In the genomic region with DNA sequence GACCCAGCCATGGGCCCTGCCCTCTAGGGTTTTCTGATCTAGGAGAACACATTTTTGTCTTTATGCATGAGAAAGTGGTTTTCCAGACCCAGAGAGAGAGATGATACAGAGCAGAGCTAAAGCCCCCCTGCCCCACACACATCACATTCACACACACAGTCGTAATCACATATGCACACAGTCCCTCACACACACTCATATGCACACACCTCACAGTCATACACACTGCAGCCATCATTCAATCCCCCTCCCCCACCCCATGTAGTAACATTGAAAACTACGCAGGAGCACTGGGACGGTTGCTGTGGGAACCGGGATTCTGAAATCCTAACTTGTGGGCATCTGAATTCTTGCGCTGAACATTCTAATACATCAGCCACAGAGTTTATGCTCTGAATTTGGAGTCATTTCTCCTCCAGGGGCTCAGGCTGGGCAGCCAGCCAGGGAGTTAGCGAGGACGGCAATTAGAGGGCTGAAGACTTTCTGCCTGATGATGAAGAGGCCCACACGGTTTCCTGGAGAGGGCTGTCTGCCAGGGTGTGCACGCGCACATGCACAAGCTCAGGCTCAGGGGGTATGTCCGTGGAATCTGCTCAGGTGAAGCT, we compare ENCODE assay signal across 11 cellular contexts. TPM values are rescaled to one million over a fixed set of nuclear protein-coding genes. Genes with fewer than 3 reads are reported as not detected.
DNase-seq lines count a peak whose midpoint lies in the region; ATAC-seq and TF ChIP-seq lines count a peak whose summit lies in the region.
"Had no signal": no experiment of that assay in that cellular context is flagged by ENCODE, and none has a peak within 500 bp of the region (broad histone marks: within the 10 kb centered on the region; RNA-seq: fewer than 3 reads in every experiment).

No MANE protein-coding gene starts in this region.

- CTCF ChIA-PET in activated naive CD4-positive, alpha-beta T cell treated with anti-CD3 and anti-CD28 coated beads, Interleukin-2, amount 10 ng/mL, durations not matched to agents 7 days and 5 days (lab: Charles Lee): interaction anchor here (0.8 to 1.6 kb wide), 4 partner anchors 10 to 116 kb away, joined by 3 to 6 read pairs (median 3); no protein-coding TSS in a partner anchor

- peaks cover 83% of the 10 kb centered on the region for H3K4me1 Mint-ChIP-seq in activated naive CD4-positive, alpha-beta T cell treated with anti-CD3 and anti-CD28 coated beads, Interleukin-2, amount 10 ng/mL, durations not matched to agents 7 days and 5 days
- H3K4me1 Mint-ChIP-seq in stimulated activated naive CD8-positive, alpha-beta T cell treated with anti-CD3 and anti-CD28 coated beads, Interleukin-15, Interleukin-2, amounts not matched to agents 100 ng/mL and 50 ng/mL, for 24 hours (ENCODE audit: low read depth): peaks cover 72% of the 10 kb centered on the region

- H3K27me3 ChIP-seq in psoas muscle (ENCODE audit: insufficient read depth in 3 of 3, low read length in 2 of 3): peaks cover 0 to 34% (median 19%) of the 10 kb centered on the region in 3 donors
- no peaks in the 10 kb centered on the region for H3K27me3 ChIP-seq in right atrium auricular region
- H3K27me3 ChIP-seq: BE2C had no signal

- H3K36me3 Mint-ChIP-seq in activated naive CD4-positive, alpha-beta T cell treated with anti-CD3 and anti-CD28 coated beads, Interleukin-2, amount 10 ng/mL, durations not matched to agents 7 days and 5 days: peaks cover 72% of the 10 kb centered on the region
- peaks cover 70% of the 10 kb centered on the region for H3K36me3 Mint-ChIP-seq in stimulated activated naive CD8-positive, alpha-beta T cell treated with anti-CD3 and anti-CD28 coated beads, Interleukin-15, Interleukin-2, amounts not matched to agents 100 ng/mL and 50 ng/mL, for 24 hours (ENCODE audit: low read depth)

- H3K27ac ChIP-seq in psoas muscle (no peak overlapping the region), right atrium auricular region (no peak overlapping the region)
- H3K27ac ChIP-seq: thoracic aorta had no signal

- peak overlapping the region; percentile 69 for H3K4me3 Mint-ChIP-seq in activated naive CD4-positive, alpha-beta T cell treated with anti-CD3 and anti-CD28 coated beads, Interleukin-2, amount 10 ng/mL, durations not matched to agents 7 days and 5 days
- H3K4me3 Mint-ChIP-seq in stimulated activated naive CD8-positive, alpha-beta T cell treated with anti-CD3 and anti-CD28 coated beads, Interleukin-15, Interleukin-2, amounts not matched to agents 100 ng/mL and 50 ng/mL, for 24 hours: peak overlapping the region; percentile 45

- TF ChIP-seq CTCF in choroid plexus epithelial cell (conservative IDR thresholded peaks at IDR 0.05; ENCODE audit: low read depth, low read length) (no peak), psoas muscle (IDR thresholded peaks at IDR 0.05) (no peak), right atrium auricular region (IDR thresholded peaks at IDR 0.05) (no peak)

- no peaks in the 10 kb centered on the region for H3K27me3 Mint-ChIP-seq in activated naive CD4-positive, alpha-beta T cell treated with anti-CD3 and anti-CD28 coated beads, Interleukin-2, amount 10 ng/mL, durations not matched to agents 7 days and 5 days
- H3K27me3 Mint-ChIP-seq in stimulated activated naive CD8-positive, alpha-beta T cell treated with anti-CD3 and anti-CD28 coated beads, Interleukin-15, Interleukin-2, amounts not matched to agents 100 ng/mL and 50 ng/mL, for 24 hours: no peaks in the 10 kb centered on the region

- peak; percentile 50 for DNase-seq in activated naive CD4-positive, alpha-beta T cell treated with anti-CD3 and anti-CD28 coated beads, Interleukin-2, amount 10 ng/mL, durations not matched to agents 7 days and 5 days
- no peak for DNase-seq in activated naive CD4-positive, alpha-beta T cell treated with Interleukin-2 at 50 U/mL for 16 hours
- DNase-seq in T-helper 1 cell (peak in 3 of 5 donors; percentile 45 to 50 (median 45)), choroid plexus epithelial cell (ENCODE audit: low read depth) (peak; percentile 34), psoas muscle (no peak), right atrium auricular region (ENCODE audit: low spot score) (no peak)
- DNase-seq: BE2C had no signal

- no peaks in the 10 kb centered on the region for H3K9me3 Mint-ChIP-seq in activated naive CD4-positive, alpha-beta T cell treated with anti-CD3 and anti-CD28 coated beads, Interleukin-2, amount 10 ng/mL, durations not matched to agents 7 days and 5 days
- H3K9me3 Mint-ChIP-seq in stimulated activated naive CD8-positive, alpha-beta T cell treated with anti-CD3 and anti-CD28 coated beads, Interleukin-15, Interleukin-2, amounts not matched to agents 100 ng/mL and 50 ng/mL, for 24 hours: no peaks in the 10 kb centered on the region

- intact Hi-C loops in psoas muscle (cut with DNase I): no loop called here

- H3K9me3 ChIP-seq in psoas muscle (no peaks in the 10 kb centered on the region), right atrium auricular region (no peaks in the 10 kb centered on the region)
- H3K9me3 ChIP-seq: BE2C, thoracic aorta had no signal

- ATAC-seq in GM19035 (IDR thresholded peaks at IDR 0.05; ENCODE audit: unreplicated experiment) (no peak), psoas muscle (no peak)

- H3K36me3 ChIP-seq in psoas muscle (ENCODE audit: insufficient read depth in 1 of 2, low read depth in 1 of 2): no peaks in the 10 kb centered on the region
- no peaks in the 10 kb centered on the region for H3K36me3 ChIP-seq in right atrium auricular region
- H3K36me3 ChIP-seq: BE2C, thoracic aorta had no signal

- H3K4me3 ChIP-seq in choroid plexus epithelial cell (ENCODE audit: low read depth, low read length): no peak overlapping the region
- H3K4me3 ChIP-seq in psoas muscle: no peak overlapping the region
- H3K4me3 ChIP-seq in right atrium auricular region: no peak overlapping the region
- H3K4me3 ChIP-seq: thoracic aorta had no signal

- peak overlapping the region; percentile 86 for H3K27ac Mint-ChIP-seq in activated naive CD4-positive, alpha-beta T cell treated with anti-CD3 and anti-CD28 coated beads, Interleukin-2, amount 10 ng/mL, durations not matched to agents 7 days and 5 days
- H3K27ac Mint-ChIP-seq in stimulated activated naive CD8-positive, alpha-beta T cell treated with anti-CD3 and anti-CD28 coated beads, Interleukin-15, Interleukin-2, amounts not matched to agents 100 ng/mL and 50 ng/mL, for 24 hours: peak overlapping the region; percentile 85

- WGBS in psoas muscle, 3 donors: 35 to 43% (median 37%) methylated on average over 11 of the region's 11 CpGs

- peaks cover 6% of the 10 kb centered on the region for H3K4me1 ChIP-seq in psoas muscle
- peaks cover 0 to 17% of the 10 kb centered on the region in 2 donors for H3K4me1 ChIP-seq in right atrium auricular region
- H3K4me1 ChIP-seq: BE2C had no signal

RNA-seq across cellular contexts. Expression of gene CD6, which starts 32.7 kb away (rescaled TPM):
- total RNA-seq in psoas muscle: under 1 TPM; 0.43 to 0.74 (median 0.49) TPM
- under 1 TPM; 0.05 to 0.34 (median 0.05) TPM for polyA plus RNA-seq in psoas muscle
- under 1 TPM; 0.48 to 0.79 TPM for total RNA-seq in right atrium auricular region
- total RNA-seq: LHCN-M2 had no signal

RNA-seq across cellular contexts. Expression of gene SLC15A3, which starts 52.2 kb away (rescaled TPM):
- total RNA-seq in psoas muscle: 10 to 100 TPM in 1 of 4 donors, 1 to 10 TPM in 3; 7.2 to 14.6 (median 8.6) TPM
- polyA plus RNA-seq in psoas muscle: 10 to 100 TPM in 1 of 3 donors, 1 to 10 TPM in 2; 7.8 to 10.3 (median 8.2) TPM
- 10 to 100 TPM; 12.9 to 17.5 TPM for total RNA-seq in right atrium auricular region

Comparison
In these comparisons a context has a peak if more than half of its experiments do, and no peak if none do; other contexts are left out.
1. DNase-seq: peak in activated naive CD4-positive, alpha-beta T cell treated with anti-CD3 and anti-CD28 coated beads, Interleukin-2, amount 10 ng/mL, durations not matched to agents 7 days and 5 days (single experiment), T-helper 1 cell (3 of 5) and choroid plexus epithelial cell (single experiment); none in activated naive CD4-positive, alpha-beta T cell treated with Interleukin-2 at 50 U/mL for 16 hours (single experiment), psoas muscle (0 of 2) and right atrium auricular region (single experiment).